8 cellular contexts compared by ENCODE assay signal in the genomic region with DNA sequence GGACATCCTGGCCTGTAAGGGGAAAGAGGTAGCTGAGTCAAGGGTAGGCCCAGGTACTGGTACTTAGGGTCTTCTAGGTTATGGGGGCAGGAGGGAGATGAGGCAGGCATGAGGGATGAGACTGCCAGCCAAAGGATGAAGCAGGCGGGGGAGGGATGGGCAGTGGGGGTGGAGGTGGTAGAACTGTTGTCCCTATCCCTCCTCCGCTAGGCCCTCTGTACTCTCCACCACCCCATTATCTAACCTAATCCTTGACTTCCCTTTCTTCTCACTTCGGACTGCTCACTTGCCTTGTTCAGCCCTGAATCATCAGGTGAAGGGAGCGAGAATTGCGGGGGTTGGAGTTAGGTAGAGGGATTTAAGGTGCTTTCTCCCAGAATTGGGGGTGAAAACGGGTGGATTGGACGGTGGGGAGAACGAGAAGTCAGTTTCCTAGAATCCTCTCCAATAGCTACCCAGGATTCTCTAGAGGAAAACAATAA. TPM values are rescaled to one million over a fixed set of nuclear protein-coding genes. Genes with fewer than 3 reads are reported as not detected.
DNase-seq lines count a peak whose midpoint lies in the region; ATAC-seq and TF ChIP-seq lines count a peak whose summit lies in the region.

No MANE protein-coding gene starts in this region.

- intact Hi-C loops in CD4-positive, alpha-beta T cell (cut with DNase I, micrococcal nuclease), result loop anchor here in 1 of 2 experiments (2.0 to 5.0 kb wide), 2 partner anchors 14 to 129 kb away; no protein-coding TSS in a partner anchor
- intact Hi-C loops in dendritic cell treated with granulocyte-macrophage colony-stimulating factor and Interleukin-4, amounts not matched to agents 40 ng/mL and 50 ng/mL, for 4 days (cut with micrococcal nuclease), result loop anchor here (1.0 kb wide), 1 partner anchor 17 kb away; no protein-coding TSS in a partner anchor
- intact Hi-C loops in naive thymus-derived CD4-positive, alpha-beta T cell (cut with micrococcal nuclease), result loop anchor here in 1 of 2 donors (1.0 to 10.0 kb wide), 6 partner anchors 17 to 1412 kb away; a partner anchor contains a TSS

- H3K9me3 ChIP-seq in CD4-positive, alpha-beta T cell (ENCODE audit: control insufficient read depth, low read length), result no peaks in the 10 kb centered on the region
- H3K9me3 ChIP-seq in naive thymus-derived CD4-positive, alpha-beta T cell (ENCODE audit: control insufficient read depth in 2 of 3, low read length in 3 of 3), result no peaks in the 10 kb centered on the region

- H3K4me1 ChIP-seq in naive thymus-derived CD4-positive, alpha-beta T cell (ENCODE audit: control insufficient read depth in 2 of 2, insufficient read depth in 2 of 2, low read length in 2 of 2), result peaks cover 22 to 26% of the 10 kb centered on the region in 2 donors

- no peaks in the 10 kb centered on the region for H3K9me3 Mint-ChIP-seq in CD4-positive, alpha-beta T cell
- no peaks in the 10 kb centered on the region for H3K9me3 Mint-ChIP-seq in dendritic cell treated with granulocyte-macrophage colony-stimulating factor and Interleukin-4, amounts not matched to agents 40 ng/mL and 50 ng/mL, for 4 days
- H3K9me3 Mint-ChIP-seq in naive thymus-derived CD4-positive, alpha-beta T cell, result peaks cover 0 to 2% (median 0%) of the 10 kb centered on the region in 11 donors

- peak overlapping the region; percentile 100 for H3K27ac ChIP-seq in CD4-positive, alpha-beta T cell (ENCODE audit: low read depth, low read length)
- H3K27ac ChIP-seq in naive thymus-derived CD4-positive, alpha-beta T cell (ENCODE audit: low read depth, low read length), result peak overlapping the region; percentile 98

- peaks cover 0 to 4% (median 0%) of the 10 kb centered on the region in 3 experiments for H3K36me3 ChIP-seq in naive thymus-derived CD4-positive, alpha-beta T cell (ENCODE audit: control insufficient read depth in 2 of 3, insufficient read depth in 3 of 3, low read length in 3 of 3)

- peak overlapping the region; percentile 95 for H3K4me3 ChIP-seq in LNCaP clone FGC (ENCODE audit: low read depth, low read length)
- peak overlapping the region; percentile 93 for H3K4me3 ChIP-seq in naive thymus-derived CD4-positive, alpha-beta T cell (ENCODE audit: low read length)

- no peaks in the 10 kb centered on the region for H3K27me3 ChIP-seq in CD4-positive, alpha-beta T cell (ENCODE audit: control insufficient read depth, insufficient read depth, low read length)
- H3K27me3 ChIP-seq in naive thymus-derived CD4-positive, alpha-beta T cell (ENCODE audit: control insufficient read depth in 2 of 2, insufficient read depth in 2 of 2, low read length in 2 of 2), result no peaks in the 10 kb centered on the region

- CTCF ChIA-PET in CD4-positive, alpha-beta T cell (lab: Charles Lee), result interaction anchor here (1.0 to 1.8 kb wide), 7 partner anchors 14 to 131 kb away, joined by 3 to 8 read pairs (median 5); a partner anchor contains a TSS
- CTCF ChIA-PET in naive thymus-derived CD4-positive, alpha-beta T cell (lab: Charles Lee), result interaction anchor here (0.8 to 3.0 kb wide), 3 partner anchors 27 to 131 kb away, joined by 3 to 9 read pairs (median 5); a partner anchor contains a TSS

- no peak for TF ChIP-seq CTCF in CD4-positive, alpha-beta T cell (IDR thresholded peaks at IDR 0.05)
- TF ChIP-seq CTCF in LNCaP clone FGC (IDR thresholded peaks at IDR 0.05; ENCODE audit: control insufficient read depth, extremely low read depth, insufficient read depth), result no peak

- peak; percentile 3 for ATAC-seq in CD4-positive, alpha-beta T cell (ENCODE audit: poor library complexity)
- ATAC-seq in naive thymus-derived CD4-positive, alpha-beta T cell, result peak; percentile 1
- ATAC-seq in HG03175 (IDR thresholded peaks at IDR 0.05; ENCODE audit: unreplicated experiment), result no peak

- H3K36me3 Mint-ChIP-seq in CD4-positive, alpha-beta T cell (ENCODE audit: low read depth), result peaks cover 33% of the 10 kb centered on the region
- peaks cover 23% of the 10 kb centered on the region for H3K36me3 Mint-ChIP-seq in dendritic cell treated with granulocyte-macrophage colony-stimulating factor and Interleukin-4, amounts not matched to agents 40 ng/mL and 50 ng/mL, for 4 days (ENCODE audit: low read depth)
- H3K36me3 Mint-ChIP-seq in naive thymus-derived CD4-positive, alpha-beta T cell, result peaks cover 0 to 11% (median 3%) of the 10 kb centered on the region in 5 donors

- POLR2A ChIA-PET in CD4-positive, alpha-beta T cell (lab: Charles Lee), result interaction anchor here (0.6 to 5.2 kb wide), 18 partner anchors 9 to 406 kb away, joined by 3 to 64 read pairs (median 4); a partner anchor contains a TSS
- POLR2A ChIA-PET in naive thymus-derived CD4-positive, alpha-beta T cell (lab: Charles Lee), result interaction anchor here (0.6 to 9.8 kb wide), 18 partner anchors 9 to 504 kb away, joined by 3 to 156 read pairs (median 4); a partner anchor contains a TSS

- DNase-seq in CD4-positive, alpha-beta T cell, result peak in 4 of 10 experiments; percentile 2 to 14 (median 10)
- DNase-seq in LNCaP clone FGC (ENCODE audit: low read depth) (no peak), GM03348 (ENCODE audit: low spot score) (no peak), glomerular visceral epithelial cell (ENCODE audit: extremely low spot score) (no peak)
- no peak for DNase-seq in naive thymus-derived CD4-positive, alpha-beta T cell
- DNase-seq in activated CD4-positive, CD25-positive, alpha-beta regulatory T cell (lab: John Stamatoyannopoulos, UW), result no peak

- H3K27me3 Mint-ChIP-seq in CD4-positive, alpha-beta T cell, result no peaks in the 10 kb centered on the region
- H3K27me3 Mint-ChIP-seq in dendritic cell treated with granulocyte-macrophage colony-stimulating factor and Interleukin-4, amounts not matched to agents 40 ng/mL and 50 ng/mL, for 4 days, result no peaks in the 10 kb centered on the region
- H3K27me3 Mint-ChIP-seq in naive thymus-derived CD4-positive, alpha-beta T cell, result peaks cover 0 to 2% (median 0%) of the 10 kb centered on the region in 5 donors

- H3K4me3 Mint-ChIP-seq in CD4-positive, alpha-beta T cell, result peak overlapping the region; percentile 94
- peak overlapping the region; percentile 88 for H3K4me3 Mint-ChIP-seq in dendritic cell treated with granulocyte-macrophage colony-stimulating factor and Interleukin-4, amounts not matched to agents 40 ng/mL and 50 ng/mL, for 4 days
- H3K4me3 Mint-ChIP-seq in naive thymus-derived CD4-positive, alpha-beta T cell, result peak overlapping the region; percentile 89 to 99 (median 95)

- peak overlapping the region; percentile 100 for H3K27ac Mint-ChIP-seq in CD4-positive, alpha-beta T cell
- H3K27ac Mint-ChIP-seq in dendritic cell treated with granulocyte-macrophage colony-stimulating factor and Interleukin-4, amounts not matched to agents 40 ng/mL and 50 ng/mL, for 4 days, result peak overlapping the region; percentile 100
- H3K27ac Mint-ChIP-seq in naive thymus-derived CD4-positive, alpha-beta T cell, result peak overlapping the region; percentile 97 to 100 (median 99)

- H3K4me1 Mint-ChIP-seq in CD4-positive, alpha-beta T cell (ENCODE audit: low read depth), result peaks cover 50% of the 10 kb centered on the region
- peaks cover 54% of the 10 kb centered on the region for H3K4me1 Mint-ChIP-seq in dendritic cell treated with granulocyte-macrophage colony-stimulating factor and Interleukin-4, amounts not matched to agents 40 ng/mL and 50 ng/mL, for 4 days (ENCODE audit: low read depth)
- H3K4me1 Mint-ChIP-seq in naive thymus-derived CD4-positive, alpha-beta T cell, result peaks cover 12 to 59% (median 42%) of the 10 kb centered on the region in 7 donors

RNA-seq across cellular contexts. Expression of a gene that starts 0.6 kb away (rescaled TPM):
- 100 to 1,000 TPM; 104 to 107 TPM for total RNA-seq in CD4-positive, alpha-beta T cell
- 100 to 1,000 TPM in 4 of 5 experiments, 10 to 100 TPM in 1; 65.8 to 279 (median 144) TPM for total RNA-seq in naive thymus-derived CD4-positive, alpha-beta T cell
- polyA plus RNA-seq in naive thymus-derived CD4-positive, alpha-beta T cell, result 10 to 100 TPM; 11.4 to 13.9 TPM

RNA-seq across cellular contexts. Expression of a gene that starts 5.4 kb away (rescaled TPM):
- total RNA-seq in CD4-positive, alpha-beta T cell, result 10 to 100 TPM; 25.2 to 27.5 TPM
- 10 to 100 TPM; 14.4 to 42.0 (median 20.1) TPM for total RNA-seq in naive thymus-derived CD4-positive, alpha-beta T cell
- polyA plus RNA-seq in naive thymus-derived CD4-positive, alpha-beta T cell, result 10 to 100 TPM; 14.8 to 25.2 TPM

RNA-seq across cellular contexts. Expression of a gene that starts 17.4 kb away (rescaled TPM):
- 10 to 100 TPM; 30.5 to 33.4 TPM for total RNA-seq in CD4-positive, alpha-beta T cell
- 100 to 1,000 TPM in 1 of 5 experiments, 10 to 100 TPM in 4; 48.4 to 134 (median 87.6) TPM for total RNA-seq in naive thymus-derived CD4-positive, alpha-beta T cell
- 100 to 1,000 TPM; 183 to 184 TPM for polyA plus RNA-seq in naive thymus-derived CD4-positive, alpha-beta T cell

RNA-seq across cellular contexts. Expression of a gene that starts 26.7 kb away (rescaled TPM):
- total RNA-seq in CD4-positive, alpha-beta T cell, result 100 to 1,000 TPM; 114 to 125 TPM
- 100 to 1,000 TPM; 119 to 291 (median 182) TPM for total RNA-seq in naive thymus-derived CD4-positive, alpha-beta T cell
- polyA plus RNA-seq in naive thymus-derived CD4-positive, alpha-beta T cell, result 10 to 100 TPM; 64.1 to 80.3 TPM

RNA-seq across cellular contexts. Expression of a gene that starts 29.4 kb away (rescaled TPM):
- total RNA-seq in CD4-positive, alpha-beta T cell, result not detected
- not detected for total RNA-seq in naive thymus-derived CD4-positive, alpha-beta T cell
- under 1 TPM in 1 of 2 donors, not detected in 1; 0.12 TPM for polyA plus RNA-seq in naive thymus-derived CD4-positive, alpha-beta T cell
